ENCODE assay signal across 8 cellular contexts in genomic region chr2:231960810-231961348, GRCh38. TPM values are rescaled to one million over a fixed set of nuclear protein-coding genes. Genes with fewer than 3 reads are reported as not detected.
DNase-seq lines count a peak whose midpoint lies in the region; ATAC-seq lines count a peak whose summit lies in the region.

No MANE protein-coding gene starts in this region.

- peak overlapping the region; percentile 71 for H3K27ac ChIP-seq in temporal lobe (ENCODE audit: low read depth, low read length)

- peak overlapping the region; percentile 82 for H3K27ac Mint-ChIP-seq in activated T-cell treated with anti-CD3 and anti-CD28 coated beads, Interleukin-2, amount 50 U/mL, for 72 hours
- H3K27ac Mint-ChIP-seq in activated CD8-positive, alpha-beta T cell treated with anti-CD3 and anti-CD28 coated beads, Interleukin-2, amount 10 ng/mL, durations not matched to agents 7 days and 5 days: peak overlapping the region; percentile 93

- no peak for DNase-seq in activated T-cell treated with anti-CD3 and anti-CD28 coated beads, Interleukin-2, amount 50 U/mL, for 72 hours
- no peak for DNase-seq in activated T-cell treated with anti-CD3 and anti-CD28 coated beads, Interleukin-2, amount 50 U/mL, for 48 hours
- DNase-seq in activated CD8-positive, alpha-beta T cell treated with anti-CD3 and anti-CD28 coated beads, Interleukin-2, amount 10 ng/mL, durations not matched to agents 7 days and 5 days: peak; percentile 56
- no peak for DNase-seq in NCI-H2227 (lab: John Stamatoyannopoulos, UW; ENCODE audit: unreplicated experiment)
- no peak for DNase-seq in NCI-H187 treated with DMSO at 0.1 percent for 48 hours (lab: John Stamatoyannopoulos, UW)
- no peak for DNase-seq in stimulated activated naive CD4-positive, alpha-beta T cell treated with Interleukin-2 at 50 U/mL for 16 hours (lab: John Stamatoyannopoulos, UW)

- peaks cover 47% of the 10 kb centered on the region for H3K4me1 Mint-ChIP-seq in activated T-cell treated with anti-CD3 and anti-CD28 coated beads, Interleukin-2, amount 50 U/mL, for 72 hours (ENCODE audit: low read depth)
- peaks cover 30% of the 10 kb centered on the region for H3K4me1 Mint-ChIP-seq in activated CD8-positive, alpha-beta T cell treated with anti-CD3 and anti-CD28 coated beads, Interleukin-2, amount 10 ng/mL, durations not matched to agents 7 days and 5 days (ENCODE audit: low read depth)

- H3K27me3 Mint-ChIP-seq in activated T-cell treated with anti-CD3 and anti-CD28 coated beads, Interleukin-2, amount 50 U/mL, for 72 hours (ENCODE audit: low read depth): peaks cover 9% of the 10 kb centered on the region
- H3K27me3 Mint-ChIP-seq in activated CD8-positive, alpha-beta T cell treated with anti-CD3 and anti-CD28 coated beads, Interleukin-2, amount 10 ng/mL, durations not matched to agents 7 days and 5 days (ENCODE audit: low read depth): no peaks in the 10 kb centered on the region

- CTCF ChIA-PET in activated CD8-positive, alpha-beta T cell treated with anti-CD3 and anti-CD28 coated beads, Interleukin-2, amount 10 ng/mL, durations not matched to agents 7 days and 5 days (lab: Charles Lee): no interaction called here

- H3K9me3 ChIP-seq in iPS-18c (ENCODE audit: control insufficient read depth, insufficient read depth, low read length): peaks cover 3% of the 10 kb centered on the region

- H3K4me3 ChIP-seq in iPS-18c (ENCODE audit: insufficient read depth, low read depth, low read length): peak overlapping the region; percentile 97

- H3K9me3 Mint-ChIP-seq in activated T-cell treated with anti-CD3 and anti-CD28 coated beads, Interleukin-2, amount 50 U/mL, for 72 hours: no peaks in the 10 kb centered on the region
- H3K9me3 Mint-ChIP-seq in activated CD8-positive, alpha-beta T cell treated with anti-CD3 and anti-CD28 coated beads, Interleukin-2, amount 10 ng/mL, durations not matched to agents 7 days and 5 days (ENCODE audit: insufficient read depth): no peaks in the 10 kb centered on the region

- ATAC-seq in activated T-cell treated with anti-CD3 and anti-CD28 coated beads, Interleukin-2, amount 50 U/mL, for 72 hours (replicated peaks in 1 of 2): no peak
- ATAC-seq in activated CD8-positive, alpha-beta T cell treated with anti-CD3 and anti-CD28 coated beads, Interleukin-2, amount 10 ng/mL, durations not matched to agents 7 days and 5 days: no peak

- H3K4me3 Mint-ChIP-seq in activated T-cell treated with anti-CD3 and anti-CD28 coated beads, Interleukin-2, amount 50 U/mL, for 72 hours: peak overlapping the region; percentile 89 to 90
- peak overlapping the region; percentile 96 for H3K4me3 Mint-ChIP-seq in activated CD8-positive, alpha-beta T cell treated with anti-CD3 and anti-CD28 coated beads, Interleukin-2, amount 10 ng/mL, durations not matched to agents 7 days and 5 days

- H3K36me3 Mint-ChIP-seq in activated T-cell treated with anti-CD3 and anti-CD28 coated beads, Interleukin-2, amount 50 U/mL, for 72 hours (ENCODE audit: insufficient read depth in 2 of 2): peaks cover 4 to 5% of the 10 kb centered on the region in 2 donors
- H3K36me3 Mint-ChIP-seq in activated CD8-positive, alpha-beta T cell treated with anti-CD3 and anti-CD28 coated beads, Interleukin-2, amount 10 ng/mL, durations not matched to agents 7 days and 5 days (ENCODE audit: low read depth): peaks cover 5% of the 10 kb centered on the region

- POLR2A ChIA-PET in activated CD8-positive, alpha-beta T cell treated with anti-CD3 and anti-CD28 coated beads, Interleukin-2, amount 10 ng/mL, durations not matched to agents 7 days and 5 days (lab: Charles Lee): interaction anchor here (0.6 to 1.5 kb wide), 5 partner anchors 78 to 1735 kb away, joined by 3 to 5 read pairs (median 3); partner anchors contain the start of gene SP140

RNA-seq across cellular contexts. Expression of gene DIS3L2, which starts 0.6 kb away (rescaled TPM):
- total RNA-seq in activated T-cell treated with anti-CD3 and anti-CD28 coated beads, Interleukin-2, amount 50 U/mL, for 72 hours: 10 to 100 TPM; 28.8 to 38.3 TPM
- total RNA-seq in activated CD8-positive, alpha-beta T cell treated with anti-CD3 and anti-CD28 coated beads, Interleukin-2, amount 10 ng/mL, durations not matched to agents 7 days and 5 days: 10 to 100 TPM; 32.2 to 36.2 TPM
- total RNA-seq in temporal lobe: 26.8 TPM

RNA-seq across cellular contexts. Expression of gene NPPC, which starts 34.7 kb away (rescaled TPM):
- 1 to 10 TPM in 1 of 2 donors, under 1 TPM in 1; 0.58 to 1.1 TPM for total RNA-seq in activated T-cell treated with anti-CD3 and anti-CD28 coated beads, Interleukin-2, amount 50 U/mL, for 72 hours
- 1 to 10 TPM; 1.4 to 1.8 TPM for total RNA-seq in activated CD8-positive, alpha-beta T cell treated with anti-CD3 and anti-CD28 coated beads, Interleukin-2, amount 10 ng/mL, durations not matched to agents 7 days and 5 days
- 0.98 TPM for total RNA-seq in temporal lobe
